In genomic region chr2:162328424-162329157, GRCh38 we compare ENCODE assay signal across 15 cellular contexts. TPM values are rescaled to one million over a fixed set of nuclear protein-coding genes. Genes with fewer than 3 reads are reported as not detected.
DNase-seq lines count a peak whose midpoint lies in the region; ATAC-seq, FAIRE-seq and TF ChIP-seq lines count a peak whose summit lies in the region.
"Had no signal": no experiment of that assay in that cellular context is flagged by ENCODE, and none has a peak within 500 bp of the region (broad histone marks: within the 10 kb centered on the region; RNA-seq: fewer than 3 reads in every experiment).

No MANE protein-coding gene starts in this region.

- no peak overlapping the region for H3K27ac ChIP-seq in kidney (ENCODE audit: low read depth in 2 of 2, low read length in 2 of 2)
- H3K27ac ChIP-seq: esophagus squamous epithelium, PC-9 had no signal

- H3K9me3 ChIP-seq in mucosa of descending colon (no peaks in the 10 kb centered on the region), kidney (ENCODE audit: control insufficient read depth in 1 of 2, low read length in 2 of 2) (no peaks in the 10 kb centered on the region)
- H3K9me3 ChIP-seq: Caco-2, esophagus squamous epithelium had no signal

- H3K4me3 ChIP-seq in mucosa of descending colon (no peak overlapping the region), kidney (ENCODE audit: low read length in 2 of 2) (no peak overlapping the region)
- H3K4me3 ChIP-seq: esophagus squamous epithelium, PC-9 had no signal

- H3K27ac Mint-ChIP-seq in naive thymus-derived CD8-positive, alpha-beta T cell, result peak overlapping the region in 3 of 10 donors; percentile 16 to 33 (median 17)
- H3K27ac Mint-ChIP-seq: activated T-helper 17 cell treated with anti-CD3 and anti-CD28 coated beads, Interleukin-2, amount 50 U/mL, for 72 hours; nephron had no signal

- TF ChIP-seq CTCF in mucosa of descending colon (IDR thresholded peaks at IDR 0.05) (no peak), kidney (IDR thresholded peaks at IDR 0.05; ENCODE audit: borderline replicate concordance, extremely low read depth, insufficient read depth) (no peak)

- ATAC-seq in GM18868 (IDR thresholded peaks at IDR 0.05; ENCODE audit: unreplicated experiment), result peak; percentile 89
- peak; percentile 92 for ATAC-seq in GM21526 (IDR thresholded peaks at IDR 0.05; ENCODE audit: low FRiP score, unreplicated experiment)
- peak; percentile 56 for ATAC-seq in HG03095 (IDR thresholded peaks at IDR 0.05; ENCODE audit: unreplicated experiment)
- ATAC-seq in mucosa of descending colon, result peak; percentile 16
- no peak for ATAC-seq in naive thymus-derived CD8-positive, alpha-beta T cell
- ATAC-seq: activated T-helper 17 cell treated with anti-CD3 and anti-CD28 coated beads, Interleukin-2, amount 50 U/mL, for 72 hours had no signal

- POLR2A ChIA-PET in naive thymus-derived CD8-positive, alpha-beta T cell (lab: Charles Lee), result interaction anchor here (1.5 kb wide), 1 partner anchor 10 kb away, joined by 6 read pairs; the partner anchor contains the start of gene IFIH1

- DNase-seq in mucosa of descending colon, result no peak
- DNase-seq in NCI-H446 treated with DMSO at 0.1 percent for 48 hours (lab: John Stamatoyannopoulos, UW), result no peak
- no peak for DNase-seq in naive thymus-derived CD8-positive, alpha-beta T cell
- DNase-seq in SIG-M5 (lab: John Stamatoyannopoulos, UW), result no peak
- DNase-seq in kidney, result no peak
- DNase-seq: Caco-2; central memory CD4-positive, alpha-beta T cell; esophagus squamous epithelium; NCI-H187; PC-9 had no signal

- H3K9me3 Mint-ChIP-seq in naive thymus-derived CD8-positive, alpha-beta T cell, result no peaks in the 10 kb centered on the region
- H3K9me3 Mint-ChIP-seq: activated T-helper 17 cell treated with anti-CD3 and anti-CD28 coated beads, Interleukin-2, amount 50 U/mL, for 72 hours; nephron had no signal

- no peak for FAIRE-seq in kidney (lab: Jason Lieb, UNC)

- H3K36me3 Mint-ChIP-seq in naive thymus-derived CD8-positive, alpha-beta T cell, result no peaks in the 10 kb centered on the region

- peaks cover 0 to 10% (median 5%) of the 10 kb centered on the region in 4 donors for H3K4me1 Mint-ChIP-seq in naive thymus-derived CD8-positive, alpha-beta T cell
- H3K4me1 Mint-ChIP-seq: activated T-helper 17 cell treated with anti-CD3 and anti-CD28 coated beads, Interleukin-2, amount 50 U/mL, for 72 hours; nephron had no signal

- no peaks in the 10 kb centered on the region for H3K27me3 Mint-ChIP-seq in naive thymus-derived CD8-positive, alpha-beta T cell
- H3K27me3 Mint-ChIP-seq: activated T-helper 17 cell treated with anti-CD3 and anti-CD28 coated beads, Interleukin-2, amount 50 U/mL, for 72 hours had no signal

- H3K36me3 ChIP-seq in mucosa of descending colon (ENCODE audit: low read depth) (no peaks in the 10 kb centered on the region), kidney (ENCODE audit: control insufficient read depth in 1 of 2, insufficient read depth in 2 of 2, low read length in 2 of 2) (no peaks in the 10 kb centered on the region)
- H3K36me3 ChIP-seq: esophagus squamous epithelium had no signal

- no peak overlapping the region for H3K9ac ChIP-seq in kidney (ENCODE audit: low read length in 2 of 2)

- H3K4me1 ChIP-seq in mucosa of descending colon (ENCODE audit: low read depth) (no peaks in the 10 kb centered on the region), kidney (ENCODE audit: control insufficient read depth in 1 of 2, insufficient read depth in 1 of 2, low read depth in 1 of 2, low read length in 2 of 2) (no peaks in the 10 kb centered on the region)
- H3K4me1 ChIP-seq: Caco-2, esophagus squamous epithelium had no signal

- peak overlapping the region in 1 of 10 donors; percentile 60 for H3K4me3 Mint-ChIP-seq in naive thymus-derived CD8-positive, alpha-beta T cell
- H3K4me3 Mint-ChIP-seq: activated T-helper 17 cell treated with anti-CD3 and anti-CD28 coated beads, Interleukin-2, amount 50 U/mL, for 72 hours; nephron had no signal

- intact Hi-C loops in mucosa of descending colon (cut with DNase I, micrococcal nuclease) (no loop called here), kidney (cut with DNase I) (no loop called here)

RNA-seq across cellular contexts. Expression of gene IFIH1, which starts 10.1 kb away (rescaled TPM):
- total RNA-seq in mucosa of descending colon (10 to 100 TPM; 15.1 to 20.9 (median 18.3) TPM), kidney (21.6 TPM)
- total RNA-seq in naive thymus-derived CD8-positive, alpha-beta T cell, result 10 to 100 TPM; 24.3 to 25.5 TPM
- 10 to 100 TPM; 10.6 to 15.7 (median 12.6) TPM for polyA plus RNA-seq in naive thymus-derived CD8-positive, alpha-beta T cell
- polyA plus RNA-seq in kidney (ENCODE audit: insufficient read depth, low read depth, low replicate concordance), result 11.3 TPM

RNA-seq across cellular contexts. Expression of gene GCA, which starts 15.3 kb away (rescaled TPM):
- 10 to 100 TPM; 14.1 to 32.8 (median 29.1) TPM for total RNA-seq in mucosa of descending colon
- total RNA-seq in naive thymus-derived CD8-positive, alpha-beta T cell, result 10 to 100 TPM; 17.5 to 20.9 TPM
- polyA plus RNA-seq in naive thymus-derived CD8-positive, alpha-beta T cell, result 10 to 100 TPM; 12.2 to 19.1 (median 16.4) TPM
- 45.6 TPM for total RNA-seq in kidney
- 25.3 TPM for polyA plus RNA-seq in kidney (ENCODE audit: insufficient read depth, low read depth, low replicate concordance)

Comparison
In these comparisons a context has a peak if more than half of its experiments do, and no peak if none do; other contexts are left out.
1. ATAC-seq: peak in GM18868 (single experiment), GM21526 (single experiment), HG03095 (single experiment) and mucosa of descending colon (single experiment); none in naive thymus-derived CD8-positive, alpha-beta T cell (0 of 2).